ENCODE assay signal across 9 cellular contexts in the genomic region with DNA sequence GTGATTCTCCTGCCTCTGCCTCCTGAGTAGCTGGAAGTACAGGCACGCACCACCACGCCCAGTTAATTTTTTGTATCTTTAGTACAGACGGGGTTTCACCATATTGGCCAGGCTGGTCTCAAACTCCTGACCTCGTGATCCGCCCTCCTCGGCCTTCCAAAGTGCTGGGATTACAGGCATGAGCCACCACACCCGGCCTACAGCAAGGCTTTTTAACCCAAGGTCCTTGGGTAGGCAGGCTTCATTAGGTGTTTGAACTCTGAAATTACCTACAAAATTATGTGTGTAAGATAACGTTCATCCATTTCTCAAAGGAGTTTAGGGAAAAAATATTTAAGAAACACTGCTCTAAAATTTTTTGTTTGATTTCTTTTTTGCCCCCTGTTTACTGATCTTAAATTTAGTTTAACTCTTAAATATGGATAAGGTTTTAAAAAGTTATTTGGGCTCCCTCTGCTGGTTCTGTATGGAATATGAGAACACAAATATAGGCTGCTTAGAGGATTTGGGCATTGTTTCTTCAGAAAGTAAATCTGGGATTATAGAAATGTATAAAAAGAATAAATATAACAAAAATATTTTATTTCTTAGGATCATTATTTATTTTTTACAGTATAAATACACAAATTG.
A peak's percentile ranks its signal among the peaks of the same experiment; 100 is the strongest.
DNase-seq lines count a peak whose midpoint lies in the region; ATAC-seq and TF ChIP-seq lines count a peak whose summit lies in the region.
"Had no signal": no experiment of that assay in that cellular context is flagged by ENCODE, and none has a peak within 500 bp of the region (broad histone marks: within the 10 kb centered on the region; RNA-seq: fewer than 3 reads in every experiment).

No MANE protein-coding gene starts in this region.

- no peak overlapping the region for H3K27ac ChIP-seq in A673 (ENCODE audit: low read depth, low read length, poor library complexity, severe bottlenecking)

- BruUV-seq in A673 (replicated peaks; lab: Mats Ljungman, UMichigan) = no TSS peak

- no peak overlapping the region for H3K4me3 Mint-ChIP-seq in nephron progenitor cell
- H3K4me3 Mint-ChIP-seq in activated naive CD4-positive, alpha-beta T cell treated with anti-CD3 and anti-CD28 coated beads for 36 hours = no peak overlapping the region

- no peaks in the 10 kb centered on the region for H3K9me3 ChIP-seq in A673 (ENCODE audit: low read depth, low read length, poor library complexity, severe bottlenecking)
- H3K9me3 ChIP-seq: HAP-1 had no signal

- peaks cover 41% of the 10 kb centered on the region for H3K36me3 Mint-ChIP-seq in nephron progenitor cell (ENCODE audit: low read depth)
- H3K36me3 Mint-ChIP-seq in activated naive CD4-positive, alpha-beta T cell treated with anti-CD3 and anti-CD28 coated beads for 36 hours (ENCODE audit: low read depth) = no peaks in the 10 kb centered on the region

- ATAC-seq in HG03571 (IDR thresholded peaks at IDR 0.05; ENCODE audit: unreplicated experiment) = no peak

- DNase-seq in A673 (ENCODE audit: low spot score) = peak; percentile 72
- peak; percentile 19 to 60 for DNase-seq in NCI-H446 (lab: John Stamatoyannopoulos, UW)
- DNase-seq in dedifferentiated amniotic fluid mesenchymal stem cell (ENCODE audit: extremely low spot score) = peak; percentile 58
- no peak for DNase-seq in nephron progenitor cell
- no peak for DNase-seq in effector CD4-positive, alpha-beta T cell
- DNase-seq in activated naive CD4-positive, alpha-beta T cell treated with anti-CD3 and anti-CD28 coated beads for 36 hours = no peak

- peaks cover 2% of the 10 kb centered on the region for H3K36me3 ChIP-seq in A673 (ENCODE audit: insufficient read depth, low read length, poor library complexity, severe bottlenecking)

- peak; percentile 78 for TF ChIP-seq CTCF in A673 (conservative IDR thresholded peaks at IDR 0.05; ENCODE audit: low read depth, low read length)
- peak; percentile 13; the same call in 1 of the 2 replicates for TF ChIP-seq CTCF in GM12875 (IDR thresholded peaks at IDR 0.05; ENCODE audit: borderline replicate concordance, insufficient read depth, low read depth, low read length)
- peak; percentile 63 for TF ChIP-seq CTCF in nephron progenitor cell (IDR thresholded peaks at IDR 0.05)

- no peaks in the 10 kb centered on the region for H3K27me3 Mint-ChIP-seq in nephron progenitor cell (ENCODE audit: low read depth, poor library complexity)
- H3K27me3 Mint-ChIP-seq in activated naive CD4-positive, alpha-beta T cell treated with anti-CD3 and anti-CD28 coated beads for 36 hours (ENCODE audit: low read depth) = no peaks in the 10 kb centered on the region

- H3K27ac Mint-ChIP-seq in nephron progenitor cell = no peak overlapping the region
- no peak overlapping the region for H3K27ac Mint-ChIP-seq in activated naive CD4-positive, alpha-beta T cell treated with anti-CD3 and anti-CD28 coated beads for 36 hours

- POLR2A ChIA-PET in A673 (lab: Charles Lee; ENCODE audit: low non-redundant PET) = interaction anchor here (0.8 kb wide), 1 partner anchor 404 kb away, joined by 3 read pairs; no protein-coding TSS in a partner anchor

- H3K27me3 ChIP-seq in A673 (replicated peaks; ENCODE audit: insufficient read depth, low read depth, low read length, poor library complexity) = no peaks in the 10 kb centered on the region

- H3K4me3 ChIP-seq in A673 (ENCODE audit: low read depth, low read length, poor library complexity, severe bottlenecking) (no peak overlapping the region), GM12875 (ENCODE audit: low read depth, low read length) (no peak overlapping the region)
- H3K4me3 ChIP-seq: HAP-1 had no signal

- peaks cover 10% of the 10 kb centered on the region for H3K4me1 Mint-ChIP-seq in nephron progenitor cell
- H3K4me1 Mint-ChIP-seq in activated naive CD4-positive, alpha-beta T cell treated with anti-CD3 and anti-CD28 coated beads for 36 hours (ENCODE audit: low read depth) = no peaks in the 10 kb centered on the region

- CTCF ChIA-PET in A673 (lab: Charles Lee) = no interaction called here
- CTCF ChIA-PET in activated naive CD4-positive, alpha-beta T cell treated with anti-CD3 and anti-CD28 coated beads for 36 hours (lab: Charles Lee) = interaction anchor here (1.0 kb wide), 1 partner anchor 403 kb away, joined by 3 read pairs; no protein-coding TSS in a partner anchor

- intact Hi-C loops in A673 (cut with micrococcal nuclease; ENCODE audit: unreplicated experiment) = loop anchor here (1.0 to 2.0 kb wide), 3 partner anchors 206 to 403 kb away; no protein-coding TSS in a partner anchor
- intact Hi-C loops in activated naive CD4-positive, alpha-beta T cell treated with anti-CD3 and anti-CD28 coated beads for 36 hours (cut with micrococcal nuclease) = loop anchor here (1.0 kb wide), 4 partner anchors 207 to 734 kb away; no protein-coding TSS in a partner anchor

- H3K4me1 ChIP-seq in A673 (ENCODE audit: insufficient read depth, low read length, poor library complexity, severe bottlenecking) = no peaks in the 10 kb centered on the region

- no peaks in the 10 kb centered on the region for H3K9me3 Mint-ChIP-seq in nephron progenitor cell
- H3K9me3 Mint-ChIP-seq in activated naive CD4-positive, alpha-beta T cell treated with anti-CD3 and anti-CD28 coated beads for 36 hours = no peaks in the 10 kb centered on the region

Comparison
In these comparisons a context has a peak if more than half of its experiments do, and no peak if none do; other contexts are left out.
1. DNase-seq: peak in A673 (single experiment), NCI-H446 (2 of 2) and dedifferentiated amniotic fluid mesenchymal stem cell (single experiment); none in nephron progenitor cell (single experiment), effector CD4-positive, alpha-beta T cell (single experiment) and activated naive CD4-positive, alpha-beta T cell treated with anti-CD3 and anti-CD28 coated beads for 36 hours (single experiment).
2. CTCF ChIP-seq: peak in every context shown above with its lines; median percentile 78 in A673; 63 in nephron progenitor cell; 13 in GM12875.